In the genomic region with DNA sequence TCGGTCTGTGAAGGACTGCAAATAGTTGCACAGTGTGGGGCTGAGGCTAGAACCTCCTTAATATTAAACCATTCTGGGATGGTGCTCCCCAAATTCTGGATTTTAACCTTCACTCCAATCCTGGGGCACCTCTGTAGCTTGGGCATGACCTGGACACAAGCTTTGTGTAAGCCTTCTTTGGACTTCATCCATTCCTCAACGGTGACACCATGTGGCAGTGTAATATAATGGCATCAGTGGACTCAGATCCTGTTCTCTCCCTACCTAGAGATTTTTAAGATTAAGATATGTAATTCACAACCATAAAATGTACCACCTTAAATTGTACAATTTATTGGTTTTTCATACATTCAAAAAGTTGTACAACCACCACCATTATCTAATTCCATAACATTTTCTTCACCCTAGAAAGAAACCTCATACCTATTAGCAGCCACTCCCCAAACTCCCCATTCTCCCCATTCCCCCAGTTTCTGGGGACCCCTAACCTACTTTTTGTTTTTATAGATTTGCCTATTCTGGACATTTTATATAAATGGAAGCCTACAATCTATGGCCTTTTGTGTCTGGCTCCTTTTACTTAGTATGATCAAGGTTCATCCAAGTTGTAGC, we compare ENCODE assay signal across 9 cellular contexts. TPM values are rescaled to one million over a fixed set of nuclear protein-coding genes. Genes with fewer than 3 reads are reported as not detected.
A peak's percentile ranks its signal among the peaks of the same experiment; 100 is the strongest.
DNase-seq lines count a peak whose midpoint lies in the region; ATAC-seq lines count a peak whose summit lies in the region.
"Had no signal": no experiment of that assay in that cellular context is flagged by ENCODE, and none has a peak within 500 bp of the region (broad histone marks: within the 10 kb centered on the region; RNA-seq: fewer than 3 reads in every experiment).

No MANE protein-coding gene starts in this region.

- no peaks in the 10 kb centered on the region for H3K27me3 Mint-ChIP-seq in naive B cell

- DNase-seq in DMS153 (lab: John Stamatoyannopoulos, UW), result peak; percentile 25
- DNase-seq in HT-29 (ENCODE audit: low spot score), result peak; percentile 71
- peak; percentile 100 for DNase-seq in OCI-M1 (lab: John Stamatoyannopoulos, UW)
- DNase-seq in dermis microvascular lymphatic vessel endothelial cell (ENCODE audit: low read depth in 2 of 2), result peak; percentile 62 to 77
- peak; percentile 31 for DNase-seq in naive B cell
- DNase-seq in stimulated activated effector memory CD8-positive, alpha-beta T cell treated with anti-CD3 and anti-CD28 coated beads, Interleukin-12 subunit alpha, Interleukin-12 subunit beta, amount 100 ng/mL, for 72 hours (ENCODE audit: low spot score in 2 of 2), result no peak

- H3K27ac Mint-ChIP-seq in naive B cell, result peak overlapping the region in 1 of 6 donors; percentile 39
- H3K27ac Mint-ChIP-seq in stimulated activated effector memory CD8-positive, alpha-beta T cell treated with anti-CD3 and anti-CD28 coated beads, Interleukin-12 subunit alpha, Interleukin-12 subunit beta, amount 100 ng/mL, for 72 hours, result no peak overlapping the region
- H3K27ac Mint-ChIP-seq: T-helper 1 cell treated with Interleukin-12 subunit alpha and Interleukin-12 subunit beta and Interleukin-4 antibody, amounts not matched to agents 30 μg/mL and 1 μg/mL, for 36 hours had no signal

- peak overlapping the region in 1 of 8 donors; percentile 2 for H3K4me3 Mint-ChIP-seq in naive B cell
- no peak overlapping the region for H3K4me3 Mint-ChIP-seq in stimulated activated effector memory CD8-positive, alpha-beta T cell treated with anti-CD3 and anti-CD28 coated beads, Interleukin-12 subunit alpha, Interleukin-12 subunit beta, amount 100 ng/mL, for 72 hours
- H3K4me3 Mint-ChIP-seq: T-helper 1 cell treated with Interleukin-12 subunit alpha and Interleukin-12 subunit beta and Interleukin-4 antibody, amounts not matched to agents 30 μg/mL and 1 μg/mL, for 36 hours had no signal

- peaks cover 14 to 31% (median 23%) of the 10 kb centered on the region in 3 donors for H3K4me1 Mint-ChIP-seq in naive B cell
- H3K4me1 Mint-ChIP-seq in stimulated activated effector memory CD8-positive, alpha-beta T cell treated with anti-CD3 and anti-CD28 coated beads, Interleukin-12 subunit alpha, Interleukin-12 subunit beta, amount 100 ng/mL, for 72 hours, result peaks cover 45% of the 10 kb centered on the region

- H3K36me3 Mint-ChIP-seq in naive B cell, result no peaks in the 10 kb centered on the region
- H3K36me3 Mint-ChIP-seq in stimulated activated effector memory CD8-positive, alpha-beta T cell treated with anti-CD3 and anti-CD28 coated beads, Interleukin-12 subunit alpha, Interleukin-12 subunit beta, amount 100 ng/mL, for 72 hours, result peaks cover 5% of the 10 kb centered on the region

- no peak for ATAC-seq in naive B cell (ENCODE audit: low read depth in 2 of 2)
- ATAC-seq in stimulated activated effector memory CD8-positive, alpha-beta T cell treated with anti-CD3 and anti-CD28 coated beads, Interleukin-12 subunit alpha, Interleukin-12 subunit beta, amount 100 ng/mL, for 72 hours, result no peak
- ATAC-seq in HG02798 (IDR thresholded peaks at IDR 0.05; ENCODE audit: poor library complexity, unreplicated experiment), result no peak
- no peak for ATAC-seq in HG02885 (IDR thresholded peaks at IDR 0.05; ENCODE audit: poor library complexity, unreplicated experiment)

- no peaks in the 10 kb centered on the region for H3K9me3 Mint-ChIP-seq in naive B cell
- no peaks in the 10 kb centered on the region for H3K9me3 Mint-ChIP-seq in stimulated activated effector memory CD8-positive, alpha-beta T cell treated with anti-CD3 and anti-CD28 coated beads, Interleukin-12 subunit alpha, Interleukin-12 subunit beta, amount 100 ng/mL, for 72 hours

RNA-seq across cellular contexts. Expression of gene PLGRKT, which starts 4.8 kb away (rescaled TPM):
- total RNA-seq in HT-29 (2014; rRNA removed; shearing (Covaris generic)), result 4.1 TPM in 2 replicates
- total RNA-seq in dermis microvascular lymphatic vessel endothelial cell, result 5.4 and 6.9 TPM in 2 replicates
- polyA plus RNA-seq in naive B cell (ENCODE audit: low read depth in 6 of 6), result 10 to 100 TPM; 30.3 to 61.6 (median 49.1) TPM

RNA-seq across cellular contexts. Expression of gene CD274, which starts 7.8 kb away (rescaled TPM):
- 0.33 and 3.3 TPM in 2 replicates for total RNA-seq in HT-29 (2014; rRNA removed; shearing (Covaris generic))
- total RNA-seq in dermis microvascular lymphatic vessel endothelial cell, result 5.3 and 6.4 TPM in 2 replicates
- polyA plus RNA-seq in naive B cell (ENCODE audit: low read depth in 6 of 6), result under 1 TPM in 5 of 6 donors, not detected in 1; 0.29 to 0.61 (median 0.40) TPM

Comparison
In these comparisons a context has a peak if more than half of its experiments do, and no peak if none do; other contexts are left out.
1. DNase-seq: peak in DMS153 (single experiment), HT-29 (single experiment), OCI-M1 (single experiment), dermis microvascular lymphatic vessel endothelial cell (2 of 2) and naive B cell (single experiment); none in stimulated activated effector memory CD8-positive, alpha-beta T cell treated with anti-CD3 and anti-CD28 coated beads, Interleukin-12 subunit alpha, Interleukin-12 subunit beta, amount 100 ng/mL, for 72 hours (0 of 2).